Comparison of ENCODE assay signal across 30 cellular contexts in genomic region chr3:162103808-162104207, GRCh38.
"Had no signal": no experiment of that assay in that cellular context is flagged by ENCODE, and none has a peak within 500 bp of the region (broad histone marks: within the 10 kb centered on the region; RNA-seq: fewer than 3 reads in every experiment).

No MANE protein-coding gene starts in this region.

- DNase-seq: activated B cell treated with CpG ODN at 0.5 μM for 24 hours; activated CD4-positive, alpha-beta T cell treated with anti-CD3 and anti-CD28 coated beads for 48 hours; activated CD4-positive, alpha-beta T cell treated with anti-CD3 and anti-CD28 coated beads, Interleukin-2, amount 50 U/mL, for 1 hour; activated CD4-positive, alpha-beta T cell treated with anti-CD3 and anti-CD28 coated beads, Interleukin-2, amount 50 U/mL, for 48 hours; activated CD8-positive, alpha-beta memory T cell treated with anti-CD3 and anti-CD28 coated beads for 24 hours; activated CD8-positive, alpha-beta memory T cell treated with anti-CD3 and anti-CD28 coated beads, Interleukin-2, amount 50 U/mL, for 4 hours; activated CD8-positive, alpha-beta T cell treated with anti-CD3 and anti-CD28 coated beads for 36 hours; activated gamma-delta T cell; activated naive CD4-positive, alpha-beta T cell; activated naive CD4-positive, alpha-beta T cell treated with anti-CD3 and anti-CD28 coated beads, Interleukin-2, amount 10 ng/mL, durations not matched to agents 7 days and 5 days; activated naive CD8-positive, alpha-beta T cell treated with anti-CD3 and anti-CD28 coated beads, Interleukin-2, amount 10 ng/mL, durations not matched to agents 7 days and 5 days; activated T-cell treated with anti-CD3 and anti-CD28 coated beads, Interleukin-2, amount 50 U/mL, for 1 hour; activated T-cell treated with anti-CD3 and anti-CD28 coated beads, Interleukin-2, amount 50 U/mL, for 48 hours; amniotic stem cell; anterior cingulate cortex; brain microvascular endothelial cell; dorsolateral prefrontal cortex; effector memory CD4-positive, alpha-beta T cell; endodermal cell; foreskin keratinocyte; gastrocnemius medialis; glutamatergic neuron; heart left ventricle; hypothalamus; T1000; WERI-Rb-1 had no signal

- H3K9me3 ChIP-seq: esophagus muscularis mucosa, gastrocnemius medialis had no signal

- H3K27ac ChIP-seq: brain microvascular endothelial cell, coronary artery, dorsolateral prefrontal cortex, esophagus muscularis mucosa, foreskin keratinocyte, gastrocnemius medialis, heart left ventricle, WERI-Rb-1 had no signal

- H3K27me3 ChIP-seq: brain microvascular endothelial cell, dorsolateral prefrontal cortex, esophagus muscularis mucosa, foreskin keratinocyte, gastrocnemius medialis, heart left ventricle had no signal

- H3K4me3 ChIP-seq: coronary artery, dorsolateral prefrontal cortex, esophagus muscularis mucosa, gastrocnemius medialis, heart left ventricle had no signal

- H3K4me1 ChIP-seq: esophagus muscularis mucosa, foreskin keratinocyte, gastrocnemius medialis, heart left ventricle had no signal

- ATAC-seq: activated CD4-positive, CD25-positive, alpha-beta regulatory T cell treated with anti-CD3 and anti-CD28 coated beads, Interleukin-2, amount 50 U/mL, for 24 hours; activated CD8-positive, alpha-beta T cell treated with anti-CD3 and anti-CD28 coated beads for 36 hours; activated naive CD4-positive, alpha-beta T cell treated with anti-CD3 and anti-CD28 coated beads, Interleukin-2, amount 50 U/mL, for 72 hours; foreskin keratinocyte; gastrocnemius medialis; heart left ventricle had no signal

- H3K36me3 ChIP-seq: brain microvascular endothelial cell, esophagus muscularis mucosa, gastrocnemius medialis, heart left ventricle, WERI-Rb-1 had no signal
